Comparison of ENCODE assay signal across 1 cellular context in genomic region chr17:29565643-29566472, GRCh38.
TF ChIP-seq lines count a peak whose summit lies in the region.

No MANE protein-coding gene starts in this region.

TF ChIP-seq in HepG2, 621 proteins besides CTCF, POLR2A, EP300 and RAD21 (continued from another document and continues in another):
- TF ChIP-seq CSRNP2 (CRISPR knock-in tag; conservative IDR thresholded peaks at IDR 0.05; ENCODE audit: low read depth) (no peak), ZBTB14 (CRISPR knock-in tag; IDR thresholded peaks at IDR 0.05) (0 out of 2 replicates have a peak, but pooled peaks have one; percentile 13), MTA3 (CRISPR knock-in tag; IDR thresholded peaks at IDR 0.05) (no peak), ZNF616 (CRISPR knock-in tag; IDR thresholded peaks at IDR 0.05; ENCODE audit: low read depth) (no peak), ZBTB3 (CRISPR knock-in tag; IDR thresholded peaks at IDR 0.05; ENCODE audit: borderline replicate concordance, low read depth) (no peak), HOXD1 (CRISPR knock-in tag; IDR thresholded peaks at IDR 0.05) (no peak; the same call in 1 of the 2 replicates), GPN1 (CRISPR knock-in tag; IDR thresholded peaks at IDR 0.05; ENCODE audit: borderline replicate concordance) (no peak), PRPF4 (IDR thresholded peaks at IDR 0.05; ENCODE audit: low read depth, low read length, poor library complexity, severe bottlenecking) (no peak), TCF12 (IDR thresholded peaks at IDR 0.05) (no peak), TCF12 (CRISPR knock-in tag; IDR thresholded peaks at IDR 0.05) (no peak; the same call in 1 of the 2 replicates), MEIS1 (CRISPR knock-in tag; IDR thresholded peaks at IDR 0.05; ENCODE audit: borderline replicate concordance) (no peak; the same call in 1 of the 2 replicates), ZNF567 (CRISPR knock-in tag; IDR thresholded peaks at IDR 0.05; ENCODE audit: borderline replicate concordance) (0 out of 2 replicates have a peak, but pooled peaks have one; percentile 43), CCAR2 (optimal IDR thresholded peaks at IDR 0.05; ENCODE audit: low read depth, low read length) (no peak), SNAPC4 (CRISPR knock-in tag; IDR thresholded peaks at IDR 0.05) (peak; percentile 58; the same call in 1 of the 2 replicates), SRSF9 (IDR thresholded peaks at IDR 0.05; ENCODE audit: borderline replicate concordance, insufficient read depth, low read depth, low read length, poor library complexity, severe bottlenecking) (no peak), MTERF4 (CRISPR knock-in tag; IDR thresholded peaks at IDR 0.05) (0 out of 2 replicates have a peak, but pooled peaks have one; percentile 71), ZNF414 (CRISPR knock-in tag; IDR thresholded peaks at IDR 0.05) (no peak), ZNF143 (CRISPR knock-in tag; IDR thresholded peaks at IDR 0.05) (no peak), SKI (IDR thresholded peaks at IDR 0.05; ENCODE audit: partially characterized antibody) (no peak), ZNF691 (CRISPR knock-in tag; IDR thresholded peaks at IDR 0.05; ENCODE audit: borderline replicate concordance, low read depth) (no peak), ZNF781 (CRISPR knock-in tag; IDR thresholded peaks at IDR 0.05; ENCODE audit: borderline replicate concordance, not compliant biosample characterization) (no peak), IKZF4 (CRISPR knock-in tag; IDR thresholded peaks at IDR 0.05; ENCODE audit: borderline replicate concordance, low read depth, not compliant biosample characterization) (no peak), SATB2 (CRISPR knock-in tag; IDR thresholded peaks at IDR 0.05) (no peak), ZMAT5 (CRISPR knock-in tag; IDR thresholded peaks at IDR 0.05; ENCODE audit: borderline replicate concordance, low read depth) (no peak), PRDM4 (CRISPR knock-in tag; IDR thresholded peaks at IDR 0.05; ENCODE audit: borderline replicate concordance) (no peak), ZNF639 (CRISPR knock-in tag; conservative IDR thresholded peaks at IDR 0.05) (no peak), DNMT1 (CRISPR knock-in tag; IDR thresholded peaks at IDR 0.05) (no peak), IKZF5 (CRISPR knock-in tag; IDR thresholded peaks at IDR 0.05) (0 out of 2 replicates have a peak, but pooled peaks have one; percentile 17), ZNF580 (CRISPR knock-in tag; IDR thresholded peaks at IDR 0.05; ENCODE audit: borderline replicate concordance, low read depth) (no peak; the same call in 1 of the 2 replicates), MYNN (CRISPR knock-in tag; IDR thresholded peaks at IDR 0.05; ENCODE audit: low read depth) (no peak; the same call in 1 of the 2 replicates), ZNF280B (CRISPR knock-in tag; IDR thresholded peaks at IDR 0.05; ENCODE audit: borderline replicate concordance) (peak; percentile 71), NCOA1 (CRISPR knock-in tag; IDR thresholded peaks at IDR 0.05) (no peak; the same call in 1 of the 2 replicates), ZBTB38 (CRISPR knock-in tag; IDR thresholded peaks at IDR 0.05) (no peak), ZNF775 (CRISPR knock-in tag; IDR thresholded peaks at IDR 0.05; ENCODE audit: borderline replicate concordance) (no peak), CENPBD1 (CRISPR knock-in tag; IDR thresholded peaks at IDR 0.05; ENCODE audit: borderline replicate concordance, low read depth) (0 out of 2 replicates have a peak, but pooled peaks have one; percentile 14), ZSCAN5A (CRISPR knock-in tag; IDR thresholded peaks at IDR 0.05; ENCODE audit: borderline replicate concordance) (no peak)
